ENCODE assay signal across 16 cellular contexts in the genomic region with DNA sequence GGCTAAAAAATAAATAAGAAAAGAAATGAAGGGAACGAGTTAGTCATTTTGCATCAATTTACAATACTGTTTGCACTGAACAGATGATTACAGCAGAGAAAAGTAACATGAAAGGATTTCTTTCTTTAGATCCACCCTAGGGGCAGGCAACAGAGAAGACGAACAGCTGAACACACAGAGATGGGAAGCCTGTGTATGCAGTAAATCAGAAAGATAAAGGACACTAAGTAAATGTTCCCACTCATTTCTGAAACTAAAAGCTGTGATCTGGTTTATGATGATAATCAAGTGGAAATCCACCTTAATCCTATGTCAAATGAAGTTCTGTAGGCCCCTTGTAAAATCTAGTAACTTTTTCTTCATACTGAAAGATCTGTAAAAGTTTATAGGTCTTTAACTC.
"Had no signal": no experiment of that assay in that cellular context is flagged by ENCODE, and none has a peak within 500 bp of the region (broad histone marks: within the 10 kb centered on the region; RNA-seq: fewer than 3 reads in every experiment).

No MANE protein-coding gene starts in this region.

- DNase-seq: activated B cell treated with CpG ODN at 0.5 μM for 24 hours; activated CD4-positive, alpha-beta memory T cell treated with anti-CD3 and anti-CD28 coated beads for 36 hours; activated CD4-positive, alpha-beta T cell treated with anti-CD3 and anti-CD28 coated beads for 4 hours; activated gamma-delta T cell treated with Interleukin-2 at 50 U/mL for 16 hours; activated naive CD8-positive, alpha-beta T cell treated with anti-CD3 and anti-CD28 coated beads for 36 hours; activated T-cell treated with anti-CD3 and anti-CD28 coated beads for 4 hours; amniotic stem cell; effector CD4-positive, alpha-beta T cell; mesenchymal stem cell; mucosa of descending colon; naive B cell; ovary; psoas muscle; right cardiac atrium; stimulated activated CD4-positive, alpha-beta T cell treated with anti-CD3 and anti-CD28 coated beads, Interleukin-2, amount 100 ng/mL, for 24 hours; stimulated activated naive CD4-positive, alpha-beta T cell treated with Interleukin-2 at 50 U/mL for 16 hours had no signal
